In genomic region chr2:204687776-204688175, GRCh38 we compare ENCODE assay signal across 21 cellular contexts.
DNase-seq lines count a peak whose midpoint lies in the region; ATAC-seq, FAIRE-seq and TF ChIP-seq lines count a peak whose summit lies in the region.
"Had no signal": no experiment of that assay in that cellular context is flagged by ENCODE, and none has a peak within 500 bp of the region (broad histone marks: within the 10 kb centered on the region; RNA-seq: fewer than 3 reads in every experiment).

No MANE protein-coding gene starts in this region.

- no peaks in the 10 kb centered on the region for H3K79me2 ChIP-seq in mesendoderm (ENCODE audit: control insufficient read depth, insufficient read depth, low read length)

- no peaks in the 10 kb centered on the region for H3K36me3 ChIP-seq in mesendoderm (ENCODE audit: control insufficient read depth, insufficient read depth, low read length)

- no peak overlapping the region for H4K5ac ChIP-seq in mesendoderm (ENCODE audit: low read length)

- H3K4ac ChIP-seq in mesendoderm (ENCODE audit: low read depth, low read length) = no peak overlapping the region

- no peak overlapping the region for H3K56ac ChIP-seq in mesendoderm (ENCODE audit: low read length)

- ATAC-seq in HG02588 (IDR thresholded peaks at IDR 0.05; ENCODE audit: unreplicated experiment) = no peak
- no peak for ATAC-seq in activated CD4-positive, CD25-positive, alpha-beta regulatory T cell treated with anti-CD3 and anti-CD28 coated beads, Interleukin-2, amount 50 U/mL, for 24 hours
- ATAC-seq: GM23338, HepG2 had no signal

- H4K8ac ChIP-seq in mesendoderm (ENCODE audit: low read depth, low read length) = no peak overlapping the region

- H3K79me1 ChIP-seq in mesendoderm (ENCODE audit: low read length) = no peaks in the 10 kb centered on the region

- TF ChIP-seq CTCF in AG10803 (conservative IDR thresholded peaks at IDR 0.05; ENCODE audit: low read length) = no peak
- TF ChIP-seq CTCF in fibroblast of villous mesenchyme (IDR thresholded peaks at IDR 0.05; ENCODE audit: insufficient read depth, low read depth, low read length) = no peak
- no peak for TF ChIP-seq CTCF in retinal pigment epithelial cell (conservative IDR thresholded peaks at IDR 0.05; ENCODE audit: low read depth, low read length)
- TF ChIP-seq CTCF in D721Med (IDR thresholded peaks at IDR 0.05; ENCODE audit: insufficient read depth, missing control alignments) = no peak

- no CpG with 5 or more reads among the region's 2 CpGs for WGBS in mesendoderm (ENCODE audit: extremely low coverage, insufficient coverage, low lambda C conversion rate)

- no peak overlapping the region for H3K18ac ChIP-seq in mesendoderm (ENCODE audit: low read length)

- no peaks in the 10 kb centered on the region for H3K4me1 ChIP-seq in mesendoderm (ENCODE audit: control insufficient read depth, low read depth, low read length)

- no peak overlapping the region for H2BK5ac ChIP-seq in mesendoderm (ENCODE audit: low read length)

- no peak overlapping the region for H2AK5ac ChIP-seq in mesendoderm (ENCODE audit: low read length)

- H3K9ac ChIP-seq in mesendoderm (ENCODE audit: low read length) = no peak overlapping the region

- H3K4me2 ChIP-seq in mesendoderm (ENCODE audit: low read length) = no peak overlapping the region
- H3K4me2 ChIP-seq: GM23338 had no signal

- no peaks in the 10 kb centered on the region for H3K27me3 ChIP-seq in mesendoderm (ENCODE audit: insufficient read depth, low read length, poor library complexity)

- H2BK15ac ChIP-seq in mesendoderm (replicated peaks; ENCODE audit: low read depth) = no peak overlapping the region

- no peak overlapping the region for H2BK120ac ChIP-seq in mesendoderm (ENCODE audit: low read depth, low read length)

- no peak overlapping the region for H3K27ac ChIP-seq in mesendoderm (ENCODE audit: low read depth, low read length)
- H3K27ac ChIP-seq: C4-2B had no signal

- H3K4me3 ChIP-seq in AG10803 (ENCODE audit: low read length) (no peak overlapping the region), fibroblast of villous mesenchyme (ENCODE audit: low read depth, low read length) (no peak overlapping the region), retinal pigment epithelial cell (ENCODE audit: low read length) (no peak overlapping the region), mesendoderm (ENCODE audit: low read length) (no peak overlapping the region)
- H3K4me3 ChIP-seq: GM23338 had no signal

- FAIRE-seq in D721Med (lab: Jason Lieb, UNC) = no peak
- FAIRE-seq: GM12891, GM19239, H54, HepG2 had no signal

- no peak overlapping the region for H3K23ac ChIP-seq in mesendoderm (ENCODE audit: low read length)

- DNase-seq in AG10803 (ENCODE audit: low read depth) (peak; percentile 57), GM03348 (ENCODE audit: low spot score) (peak; percentile 4), fibroblast of villous mesenchyme (ENCODE audit: low read depth) (peak; percentile 47), retinal pigment epithelial cell (ENCODE audit: low read depth) (peak; percentile 81), D721Med (ENCODE audit: insufficient read length, low spot score) (no peak), mesendoderm (no peak)
- DNase-seq: ACHN; AML-193; CD4-positive, alpha-beta T cell; DMS79 treated with DMSO at 0.1 percent for 48 hours; EL; HCEC 1CT; KG1 had no signal

Comparison
In these comparisons a context has a peak if more than half of its experiments do, and no peak if none do; other contexts are left out.
1. DNase-seq: peak in AG10803 (single experiment), GM03348 (single experiment), fibroblast of villous mesenchyme (single experiment) and retinal pigment epithelial cell (single experiment); none in D721Med (single experiment) and mesendoderm (single experiment).